Comparison of ENCODE assay signal across 17 cellular contexts in the genomic region with DNA sequence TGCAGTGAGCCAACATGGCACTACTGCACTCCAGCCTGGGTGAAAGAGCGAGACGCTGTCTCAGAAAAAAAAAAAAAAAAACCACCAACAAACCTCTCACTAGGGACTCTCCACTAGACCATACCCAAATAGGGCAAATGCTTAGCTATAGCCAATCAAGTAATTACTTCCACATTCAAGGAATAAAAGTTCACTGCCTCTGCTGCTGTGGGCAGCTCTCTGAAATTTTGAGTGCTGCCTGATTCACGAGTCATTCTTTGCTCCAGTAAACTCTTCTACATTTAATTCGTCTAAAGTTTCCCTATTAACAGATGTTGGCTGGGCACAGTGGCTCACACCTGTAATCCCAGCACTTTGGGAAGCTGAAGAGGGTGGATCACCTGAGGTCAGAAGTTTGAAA. TPM values are rescaled to one million over a fixed set of nuclear protein-coding genes. Genes with fewer than 3 reads are reported as not detected.
DNase-seq lines count a peak whose midpoint lies in the region.
"Had no signal": no experiment of that assay in that cellular context is flagged by ENCODE, and none has a peak within 500 bp of the region (broad histone marks: within the 10 kb centered on the region; RNA-seq: fewer than 3 reads in every experiment).

No MANE protein-coding gene starts in this region.

- DNase-seq in EH (ENCODE audit: low read depth) (peak; percentile 29), astrocyte of the hippocampus (ENCODE audit: low read depth, low spot score) (peak; percentile 55), glomerular visceral epithelial cell (ENCODE audit: extremely low spot score) (peak; percentile 17), stromal cell of bone marrow (ENCODE audit: low read depth) (peak; percentile 48), iPS-NIHi7 (ENCODE audit: extremely low spot score) (no peak), Kasumi-1 (lab: John Stamatoyannopoulos, UW) (no peak), dermis blood vessel endothelial cell (no peak)
- DNase-seq: CD8-positive, alpha-beta memory T cell; DND-41; GDM1; H9; NCI-H1105 treated with DMSO at 0.1 percent for 48 hours; NCI-H1694 treated with DMSO at 0.1 percent for 48 hours; NCI-H2107; NCI-H2227 treated with DMSO at 0.1 percent for 48 hours; NCI-H524; Peyer's patch had no signal

RNA-seq across cellular contexts. Expression of a gene that starts 4.7 kb away (rescaled TPM):
- 22.1 and 23.7 TPM in 2 replicates for total RNA-seq in dermis blood vessel endothelial cell

Comparison
In these comparisons a context has a peak if more than half of its experiments do, and no peak if none do; other contexts are left out.
1. DNase-seq: peak in EH (single experiment), astrocyte of the hippocampus (single experiment), glomerular visceral epithelial cell (single experiment) and stromal cell of bone marrow (single experiment); none in iPS-NIHi7 (single experiment), Kasumi-1 (0 of 2) and dermis blood vessel endothelial cell (single experiment).